In the genomic region with DNA sequence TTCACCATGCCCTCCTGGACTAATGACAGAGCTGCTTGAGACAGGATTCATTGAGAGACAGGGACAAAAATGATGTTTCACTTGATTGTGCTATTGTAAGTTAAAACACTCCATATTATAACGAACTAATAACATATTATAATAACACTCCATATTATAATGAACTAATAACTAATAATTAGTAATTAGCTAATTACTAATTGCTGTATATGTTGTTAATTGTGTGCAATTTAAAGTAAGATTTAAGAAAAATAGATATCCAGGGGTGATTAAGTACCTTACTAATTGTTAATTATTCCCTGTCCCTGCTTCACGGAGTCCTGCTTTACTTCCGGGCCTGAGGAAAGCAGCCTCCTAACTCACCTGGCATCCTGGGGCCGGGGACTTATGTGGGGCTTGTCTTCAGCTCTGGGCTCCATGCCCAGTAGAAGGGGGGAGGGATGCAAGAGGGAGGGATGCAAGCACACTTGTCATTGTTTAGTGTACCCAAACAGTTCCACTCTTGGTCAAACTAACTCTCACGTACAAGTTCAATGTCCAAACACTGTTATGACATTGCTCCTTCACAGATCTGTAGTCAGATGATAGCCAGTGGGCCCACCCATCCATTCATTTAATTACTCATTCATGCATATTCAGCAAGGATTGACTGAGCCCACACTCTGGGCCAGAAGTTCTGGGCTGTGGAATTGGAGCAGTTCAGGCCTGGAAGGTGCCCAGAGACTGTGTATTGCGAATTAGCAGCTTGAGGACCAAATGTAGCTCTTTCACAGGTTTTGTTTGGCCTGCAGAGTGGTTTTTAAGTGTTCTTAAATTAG, we compare ENCODE assay signal across 25 cellular contexts. TPM values are rescaled to one million over a fixed set of nuclear protein-coding genes. Genes with fewer than 3 reads are reported as not detected.
DNase-seq lines count a peak whose midpoint lies in the region; ATAC-seq and TF ChIP-seq lines count a peak whose summit lies in the region.
"Had no signal": no experiment of that assay in that cellular context is flagged by ENCODE, and none has a peak within 500 bp of the region (broad histone marks: within the 10 kb centered on the region; RNA-seq: fewer than 3 reads in every experiment).

No MANE protein-coding gene starts in this region.

- H3K4me1 ChIP-seq in BLaER1 treated with 17β-estradiol and CSF1 and Interleukin-3, amounts not matched to agents 10 nM and 100 nM: peaks cover 19 to 49% (median 39%) of the 10 kb centered on the region in 10 experiments
- peaks cover 0 to 28% (median 2%) of the 10 kb centered on the region in 4 donors for H3K4me1 ChIP-seq in Peyer's patch
- H3K4me1 ChIP-seq in parathyroid adenoma: peaks cover 45% of the 10 kb centered on the region
- H3K4me1 ChIP-seq: ascending aorta, right atrium auricular region had no signal

- no peaks in the 10 kb centered on the region for H4K20me1 ChIP-seq in BLaER1 treated with 17β-estradiol and CSF1 and Interleukin-3, amounts not matched to agents 10 nM and 100 nM

- H3K4me2 ChIP-seq in BLaER1 treated with 17β-estradiol and CSF1 and Interleukin-3, amounts not matched to agents 10 nM and 100 nM: peak overlapping the region in 8 of 11 experiments; percentile 74 to 91 (median 84); a peak in 15 of 22 replicates
- no peak overlapping the region for H3K4me2 ChIP-seq in parathyroid adenoma (ENCODE audit: low read length)
- H3K4me2 ChIP-seq: SK-N-SH had no signal

- no peaks in the 10 kb centered on the region for H3K36me3 ChIP-seq in BLaER1 treated with 17β-estradiol and CSF1 and Interleukin-3, amounts not matched to agents 10 nM and 100 nM
- H3K36me3 ChIP-seq in Peyer's patch (no peaks in the 10 kb centered on the region), parathyroid adenoma (ENCODE audit: control insufficient read depth, insufficient read depth, low read length) (no peaks in the 10 kb centered on the region)
- H3K36me3 ChIP-seq: ascending aorta, right atrium auricular region had no signal

- H3K27me3 ChIP-seq in BLaER1 treated with 17β-estradiol and CSF1 and Interleukin-3, amounts not matched to agents 10 nM and 100 nM: no peaks in the 10 kb centered on the region
- H3K27me3 ChIP-seq in Peyer's patch: no peaks in the 10 kb centered on the region
- no peaks in the 10 kb centered on the region for H3K27me3 ChIP-seq in parathyroid adenoma (ENCODE audit: control insufficient read depth, insufficient read depth, low read length)
- H3K27me3 ChIP-seq: ascending aorta, right atrium auricular region had no signal

- no peak overlapping the region for H3K9ac ChIP-seq in BLaER1 treated with 17β-estradiol and CSF1 and Interleukin-3, amounts not matched to agents 10 nM and 100 nM
- H3K9ac ChIP-seq in parathyroid adenoma: no peak overlapping the region
- H3K9ac ChIP-seq: SK-N-SH had no signal

- no peak overlapping the region for H3K27ac ChIP-seq in BLaER1 treated with 17β-estradiol and CSF1 and Interleukin-3, amounts not matched to agents 10 nM and 100 nM
- H3K27ac ChIP-seq in Peyer's patch (peak overlapping the region in 2 of 4 donors; percentile 83 to 87), parathyroid adenoma (peak overlapping the region; percentile 92)
- H3K27ac ChIP-seq: ascending aorta, C4-2B, right atrium auricular region had no signal

- peak overlapping the region; percentile 20 for H2AFZ ChIP-seq in parathyroid adenoma

- DNase-seq in Peyer's patch (peak in 2 of 3 donors; percentile 63 to 73), globus pallidus (ENCODE audit: low spot score) (peak; percentile 20), SIG-M5 treated with dmso at 0.1 percent for 504 hours (lab: John Stamatoyannopoulos, UW; ENCODE audit: unreplicated experiment) (no peak), AG20443 (ENCODE audit: low spot score) (no peak)
- no peak for DNase-seq in activated naive CD4-positive, alpha-beta T cell treated with Interleukin-2 at 50 U/mL for 16 hours
- DNase-seq: activated CD4-positive, alpha-beta memory T cell treated with anti-CD3 and anti-CD28 coated beads for 36 hours; activated CD4-positive, CD25-positive, alpha-beta regulatory T cell treated with anti-CD3 and anti-CD28 coated beads, Interleukin-2, amount 50 U/mL, for 72 hours; activated CD8-positive, alpha-beta memory T cell treated with anti-CD3 and anti-CD28 coated beads, Interleukin-2, amount 50 U/mL, for 4 hours; activated naive CD8-positive, alpha-beta T cell treated with anti-CD3 and anti-CD28 coated beads for 36 hours; dermis blood vessel endothelial cell; islet precursor cell; NCI-H1048; NCI-H187 treated with DMSO at 0.1 percent for 48 hours; NCI-H2227 treated with DMSO at 0.1 percent for 48 hours; SK-N-SH; T-helper 17 cell; trophoblast cell had no signal

- no peak overlapping the region for H3K4me3 ChIP-seq in BLaER1 treated with 17β-estradiol and CSF1 and Interleukin-3, amounts not matched to agents 10 nM and 100 nM
- H3K4me3 ChIP-seq in Peyer's patch: no peak overlapping the region
- no peak overlapping the region for H3K4me3 ChIP-seq in parathyroid adenoma (ENCODE audit: low read depth, low read length)
- H3K4me3 ChIP-seq: ascending aorta, GM12878, right atrium auricular region had no signal

- TF ChIP-seq CTCF in Peyer's patch (IDR thresholded peaks at IDR 0.05) (no peak), parathyroid adenoma (IDR thresholded peaks at IDR 0.05) (no peak)

- no peak for TF ChIP-seq POLR2A in Peyer's patch (IDR thresholded peaks at IDR 0.05)

- H3K79me2 ChIP-seq in parathyroid adenoma: no peaks in the 10 kb centered on the region

- no peak for ATAC-seq in GM19351 (IDR thresholded peaks at IDR 0.05; ENCODE audit: unreplicated experiment)
- ATAC-seq: GM12878; natural killer cell treated with Interleukin-12 subunit alpha and Interleukin-12 subunit beta and Interleukin-15 and Interleukin-18, amount 100 ng/mL, for 72 hours; T-helper 17 cell had no signal

- H3K9me3 ChIP-seq in BLaER1 treated with 17β-estradiol and CSF1 and Interleukin-3, amounts not matched to agents 10 nM and 100 nM (replicated peaks in 1 of 11): no peaks in the 10 kb centered on the region
- H3K9me3 ChIP-seq in Peyer's patch (no peaks in the 10 kb centered on the region), parathyroid adenoma (ENCODE audit: control insufficient read depth, low read length) (no peaks in the 10 kb centered on the region)
- H3K9me3 ChIP-seq: ascending aorta, right atrium auricular region, SK-N-SH had no signal

RNA-seq across cellular contexts. Expression of a gene that starts 53.8 kb away (rescaled TPM):
- total RNA-seq in Peyer's patch: 1 to 10 TPM in 2 of 4 donors, under 1 TPM in 1, not detected in 1; 0.94 to 6.6 (median 3.9) TPM
- total RNA-seq: activated CD4-positive, alpha-beta memory T cell treated with anti-CD3 and anti-CD28 coated beads for 36 hours; activated naive CD8-positive, alpha-beta T cell treated with anti-CD3 and anti-CD28 coated beads for 36 hours; GM12878; natural killer cell treated with Interleukin-12 subunit alpha and Interleukin-12 subunit beta and Interleukin-15 and Interleukin-18, amount 100 ng/mL, for 72 hours; T-helper 17 cell had no signal

Comparison
In these comparisons a context has a peak if more than half of its experiments do, and no peak if none do; other contexts are left out.
1. DNase-seq: peak in Peyer's patch (2 of 3) and globus pallidus (single experiment); none in SIG-M5 treated with dmso at 0.1 percent for 504 hours (single experiment), activated naive CD4-positive, alpha-beta T cell treated with Interleukin-2 at 50 U/mL for 16 hours (single experiment) and AG20443 (single experiment).